1 cellular context compared by ENCODE assay signal in genomic region chr7:135664046-135664589, GRCh38.
TF ChIP-seq lines count a peak whose summit lies in the region.

No MANE protein-coding gene starts in this region.

TF ChIP-seq in K562, 482 proteins besides CTCF, POLR2A, EP300 and RAD21 (continued from another document and continues in another):
- no peak for TF ChIP-seq PBX2 (CRISPR knock-in tag; IDR thresholded peaks at IDR 0.05; ENCODE audit: low read depth)
- peak; percentile 27; the same call in 1 of the 2 replicates for TF ChIP-seq PBX2 (tag; conservative IDR thresholded peaks at IDR 0.05; ENCODE audit: low read depth)
- no peak for TF ChIP-seq TAF15 (IDR thresholded peaks at IDR 0.05; ENCODE audit: low read depth, low read length)
- no peak for TF ChIP-seq ZNF175 (CRISPR knock-in tag; IDR thresholded peaks at IDR 0.05; ENCODE audit: low read depth)
- peak in 1 of 2 experiments; percentile 39; a peak in 1 of 4 replicates for TF ChIP-seq HDAC1 (IDR thresholded peaks at IDR 0.05)
- peak; percentile 91 for TF ChIP-seq SOX6 (IDR thresholded peaks at IDR 0.05)
- peak; percentile 94 for TF ChIP-seq SMARCE1 (IDR thresholded peaks at IDR 0.05)
- no peak for TF ChIP-seq SNAPC5 (CRISPR knock-in tag; IDR thresholded peaks at IDR 0.05)
- no peak for TF ChIP-seq ZNF551 (CRISPR knock-in tag; IDR thresholded peaks at IDR 0.05)
- TF ChIP-seq RERE (CRISPR knock-in tag; IDR thresholded peaks at IDR 0.05; ENCODE audit: borderline replicate concordance), result no peak
- TF ChIP-seq EZH2 (IDR thresholded peaks at IDR 0.05; ENCODE audit: borderline replicate concordance, low read depth, low read length), result no peak
- TF ChIP-seq IRF2 (CRISPR knock-in tag; IDR thresholded peaks at IDR 0.05), result no peak
- peak; percentile 87 for TF ChIP-seq KLF16 (IDR thresholded peaks at IDR 0.05)
- no peak for TF ChIP-seq MGA (IDR thresholded peaks at IDR 0.05)
- TF ChIP-seq NFXL1 (CRISPR knock-in tag; IDR thresholded peaks at IDR 0.05), result no peak
- peak; percentile 83 for TF ChIP-seq CHAMP1 (IDR thresholded peaks at IDR 0.05)
- TF ChIP-seq E2F8 (IDR thresholded peaks at IDR 0.05; ENCODE audit: low read depth, partially characterized antibody), result peak; percentile 47
- TF ChIP-seq BMI1 (IDR thresholded peaks at IDR 0.05; ENCODE audit: low read length), result no peak
- TF ChIP-seq SMARCB1 (IDR thresholded peaks at IDR 0.05; ENCODE audit: insufficient read length, low read depth), result no peak
- TF ChIP-seq LARP7 (IDR thresholded peaks at IDR 0.05), result no peak
- no peak; the same call in 1 of the 2 replicates for TF ChIP-seq CREB3L1 (IDR thresholded peaks at IDR 0.05; ENCODE audit: borderline replicate concordance, low read depth)
- no peak for TF ChIP-seq PHF20 (IDR thresholded peaks at IDR 0.05; ENCODE audit: partially characterized antibody)
- peak; percentile 39; the same call in 1 of the 2 replicates for TF ChIP-seq ZBTB2 (IDR thresholded peaks at IDR 0.05)
